12 cellular contexts compared by ENCODE assay signal in genomic region chr19:11405846-11406643, GRCh38. TPM values are rescaled to one million over a fixed set of nuclear protein-coding genes. Genes with fewer than 3 reads are reported as not detected.
DNase-seq lines count a peak whose midpoint lies in the region; ATAC-seq and TF ChIP-seq lines count a peak whose summit lies in the region.
"Had no signal": no experiment of that assay in that cellular context is flagged by ENCODE, and none has a peak within 500 bp of the region (broad histone marks: within the 10 kb centered on the region; RNA-seq: fewer than 3 reads in every experiment).

No MANE protein-coding gene starts in this region.

- H3K4me1 ChIP-seq in DOHH2 (ENCODE audit: control insufficient read depth, low read length) (no peaks in the 10 kb centered on the region), osteoblast (ENCODE audit: insufficient read depth, low read length) (no peaks in the 10 kb centered on the region)

- H3K9me3 ChIP-seq in DOHH2 (ENCODE audit: control insufficient read depth, insufficient read depth, low read length): no peaks in the 10 kb centered on the region
- no peaks in the 10 kb centered on the region for H3K9me3 ChIP-seq in osteoblast (ENCODE audit: low read depth, low read length)
- H3K9me3 ChIP-seq: gastroesophageal sphincter, thoracic aorta had no signal

- H3K9me2 ChIP-seq in DOHH2 (replicated peaks; ENCODE audit: control insufficient read depth, low read length): no peaks in the 10 kb centered on the region

- H4K20me1 ChIP-seq in DOHH2 (ENCODE audit: control insufficient read depth, insufficient read depth, low read depth, low read length): no peaks in the 10 kb centered on the region
- no peaks in the 10 kb centered on the region for H4K20me1 ChIP-seq in osteoblast (ENCODE audit: insufficient read depth, low read length)

- ATAC-seq in esophagus mucosa (peak; percentile 66), HG02623 (IDR thresholded peaks at IDR 0.05; ENCODE audit: unreplicated experiment) (no peak)
- ATAC-seq: gastroesophageal sphincter had no signal

- H3K4me2 ChIP-seq in DOHH2 (ENCODE audit: low read length) (no peak overlapping the region), osteoblast (ENCODE audit: insufficient read depth, low read length) (no peak overlapping the region)

- TF ChIP-seq CTCF in DOHH2 (IDR thresholded peaks at IDR 0.05; ENCODE audit: low read depth, low read length, poor library complexity, severe bottlenecking) (peak; percentile 43), osteoblast (IDR thresholded peaks at IDR 0.05; ENCODE audit: extremely low read depth, low read depth, low read length) (no peak)

- no peaks in the 10 kb centered on the region for H3K36me3 ChIP-seq in DOHH2 (ENCODE audit: control insufficient read depth, low read length)
- no peaks in the 10 kb centered on the region for H3K36me3 ChIP-seq in osteoblast (ENCODE audit: insufficient read depth, low read length)
- H3K36me3 ChIP-seq: gastroesophageal sphincter, thoracic aorta had no signal

- H2AFZ ChIP-seq in osteoblast (ENCODE audit: low read length): no peak overlapping the region

- no peaks in the 10 kb centered on the region for H3F3A ChIP-seq in DOHH2 (ENCODE audit: control insufficient read depth, insufficient read depth)

- peak; percentile 52 to 60 for DNase-seq in activated CD4-positive, alpha-beta T cell treated with anti-CD3 and anti-CD28 coated beads for 4 hours
- DNase-seq in osteoblast (ENCODE audit: insufficient read length, low spot score, missing footprints): peak; percentile 44
- no peak for DNase-seq in KG1 (lab: John Stamatoyannopoulos, UW)
- no peak for DNase-seq in SIG-M5 (lab: John Stamatoyannopoulos, UW)
- DNase-seq in AG08395 (ENCODE audit: low spot score): no peak
- DNase-seq: Kasumi-1, SHP77 had no signal

- H3K4me3 ChIP-seq in DOHH2 (ENCODE audit: low read length): no peak overlapping the region
- no peak overlapping the region for H3K4me3 ChIP-seq in osteoblast (ENCODE audit: insufficient read depth, low read length)
- H3K4me3 ChIP-seq: gastroesophageal sphincter, thoracic aorta had no signal

- H3K27me3 ChIP-seq in DOHH2 (ENCODE audit: control insufficient read depth, low read length) (no peaks in the 10 kb centered on the region), osteoblast (ENCODE audit: insufficient read depth, low read length) (no peaks in the 10 kb centered on the region)

- H3K79me2 ChIP-seq in DOHH2 (ENCODE audit: control insufficient read depth, low read length) (no peaks in the 10 kb centered on the region), osteoblast (ENCODE audit: insufficient read depth, low read length) (no peaks in the 10 kb centered on the region)

- H3K27ac ChIP-seq in DOHH2 (ENCODE audit: low read depth, low read length): no peak overlapping the region
- H3K27ac ChIP-seq in osteoblast (ENCODE audit: low read depth, low read length): no peak overlapping the region
- H3K27ac ChIP-seq: gastroesophageal sphincter, thoracic aorta had no signal

RNA-seq across cellular contexts. Expression of gene RGL3, which starts 13.1 kb away (rescaled TPM):
- total RNA-seq in esophagus mucosa (0.64 TPM), osteoblast (0.29 and 0.36 TPM in 2 replicates)

RNA-seq across cellular contexts. Expression of gene EPOR, which starts 21.9 kb away (rescaled TPM):
- total RNA-seq in esophagus mucosa (0.48 TPM), osteoblast (1.8 and 2.5 TPM in 2 replicates)

RNA-seq across cellular contexts. Expression of gene ODAD3, which starts 28.9 kb away (rescaled TPM):
- total RNA-seq in esophagus mucosa: not detected
- total RNA-seq in osteoblast: under 0.01 TPM in 2 replicates

RNA-seq across cellular contexts. Expression of gene PRKCSH, which starts 29.4 kb away (rescaled TPM):
- total RNA-seq in esophagus mucosa (161 TPM), osteoblast (117 and 119 TPM in 2 replicates)

RNA-seq across cellular contexts. Expression of gene SWSAP1, which starts 31.6 kb away (rescaled TPM):
- total RNA-seq in esophagus mucosa: 2.5 TPM
- total RNA-seq in osteoblast: 0.72 and 0.88 TPM in 2 replicates

Comparison
In these comparisons a context has a peak if more than half of its experiments do, and no peak if none do; other contexts are left out.
1. DNase-seq: peak in activated CD4-positive, alpha-beta T cell treated with anti-CD3 and anti-CD28 coated beads for 4 hours (2 of 2) and osteoblast (single experiment); none in KG1 (single experiment), SIG-M5 (single experiment) and AG08395 (single experiment).